ENCODE assay signal across 8 cellular contexts in genomic region chr12:32273712-32274111, GRCh38.
DNase-seq lines count a peak whose midpoint lies in the region; ATAC-seq and TF ChIP-seq lines count a peak whose summit lies in the region.

No MANE protein-coding gene starts in this region.

- no peak for TF ChIP-seq POLR2A in Peyer's patch (IDR thresholded peaks at IDR 0.05)

- no peak for TF ChIP-seq CTCF in Peyer's patch (IDR thresholded peaks at IDR 0.05)

- no peaks in the 10 kb centered on the region for H3K9me3 Mint-ChIP-seq in stimulated activated naive B cell treated with anti-CD40 and anti-IgM and Interleukin-4, amounts not matched to agents 10 μg/mL and 1 μg/mL and 100 μg/mL, for 72 hours

- no peaks in the 10 kb centered on the region for H3K9me3 ChIP-seq in Peyer's patch

- H3K36me3 ChIP-seq in Peyer's patch, result no peaks in the 10 kb centered on the region

- ATAC-seq in GM18861 (IDR thresholded peaks at IDR 0.05; ENCODE audit: unreplicated experiment) (peak; percentile 79), HG02610 (IDR thresholded peaks at IDR 0.05; ENCODE audit: unreplicated experiment) (peak; percentile 88)
- peak; percentile 96 for ATAC-seq in stimulated activated naive B cell treated with anti-CD40 and anti-IgM and Interleukin-4, amounts not matched to agents 10 μg/mL and 1 μg/mL and 100 μg/mL, for 72 hours (replicated peaks)

- peak overlapping the region; percentile 95 for H3K27ac Mint-ChIP-seq in stimulated activated naive B cell treated with anti-CD40 and anti-IgM and Interleukin-4, amounts not matched to agents 10 μg/mL and 1 μg/mL and 100 μg/mL, for 72 hours

- H3K36me3 Mint-ChIP-seq in stimulated activated naive B cell treated with anti-CD40 and anti-IgM and Interleukin-4, amounts not matched to agents 10 μg/mL and 1 μg/mL and 100 μg/mL, for 72 hours, result peaks cover 4 to 9% of the 10 kb centered on the region in 2 donors

- H3K27me3 ChIP-seq in Peyer's patch, result no peaks in the 10 kb centered on the region

- H3K27me3 Mint-ChIP-seq in stimulated activated naive B cell treated with anti-CD40 and anti-IgM and Interleukin-4, amounts not matched to agents 10 μg/mL and 1 μg/mL and 100 μg/mL, for 72 hours, result no peaks in the 10 kb centered on the region

- DNase-seq in Peyer's patch, result peak in 2 of 3 donors; percentile 82 to 86
- DNase-seq in ecto neural progenitor cell (ENCODE audit: low spot score), result peak; percentile 68
- peak; percentile 58 for DNase-seq in stimulated activated naive B cell treated with anti-CD40 and anti-IgM and Interleukin-4, amounts not matched to agents 10 μg/mL and 1 μg/mL and 100 μg/mL, for 72 hours
- DNase-seq in NCI-H446 treated with DMSO at 0.1 percent for 48 hours (lab: John Stamatoyannopoulos, UW), result no peak
- DNase-seq in SK-N-DZ (ENCODE audit: low spot score), result no peak
- no peak for DNase-seq in amniotic stem cell (lab: John Stamatoyannopoulos, UW)

- no peak overlapping the region for H3K4me3 ChIP-seq in Peyer's patch

- H3K4me3 Mint-ChIP-seq in stimulated activated naive B cell treated with anti-CD40 and anti-IgM and Interleukin-4, amounts not matched to agents 10 μg/mL and 1 μg/mL and 100 μg/mL, for 72 hours, result peak overlapping the region; percentile 65 to 66

- H3K4me1 ChIP-seq in Peyer's patch, result peaks cover 0 to 7% (median 0%) of the 10 kb centered on the region in 4 donors

- H3K27ac ChIP-seq in Peyer's patch, result peak overlapping the region in 2 of 4 donors; percentile 52 to 69

- peaks cover 28 to 39% of the 10 kb centered on the region in 2 donors for H3K4me1 Mint-ChIP-seq in stimulated activated naive B cell treated with anti-CD40 and anti-IgM and Interleukin-4, amounts not matched to agents 10 μg/mL and 1 μg/mL and 100 μg/mL, for 72 hours

Comparison
In these comparisons a context has a peak if more than half of its experiments do, and no peak if none do; other contexts are left out.
1. DNase-seq: peak in Peyer's patch (2 of 3), ecto neural progenitor cell (single experiment) and stimulated activated naive B cell treated with anti-CD40 and anti-IgM and Interleukin-4, amounts not matched to agents 10 μg/mL and 1 μg/mL and 100 μg/mL, for 72 hours (single experiment); none in NCI-H446 treated with DMSO at 0.1 percent for 48 hours (single experiment), SK-N-DZ (single experiment) and amniotic stem cell (single experiment).
2. Peak in every context shown above with its lines, with median percentiles within 50 percentile points of each other: ATAC-seq.